Comparison of ENCODE assay signal across 8 cellular contexts in genomic region chr9:136694163-136694864, GRCh38. TPM values are rescaled to one million over a fixed set of nuclear protein-coding genes. Genes with fewer than 3 reads are reported as not detected.
DNase-seq lines count a peak whose midpoint lies in the region; ATAC-seq and TF ChIP-seq lines count a peak whose summit lies in the region.

No MANE protein-coding gene starts in this region.

- peak; percentile 82 for TF ChIP-seq CTCF in left ventricle myocardium inferior (IDR thresholded peaks at IDR 0.05; ENCODE audit: borderline replicate concordance)
- peak; percentile 24 to 89 (median 76) for TF ChIP-seq CTCF in spleen (IDR thresholded peaks at IDR 0.05 in 8 of 11, conservative IDR thresholded peaks at IDR 0.05 in 3 of 11)

- H3K27ac ChIP-seq in left ventricle myocardium inferior (replicated peaks) (no peak overlapping the region), spleen (no peak overlapping the region)

- H3K9me3 ChIP-seq in left ventricle myocardium inferior (replicated peaks) (no peaks in the 10 kb centered on the region), spleen (no peaks in the 10 kb centered on the region)

- H3K27me3 ChIP-seq in left ventricle myocardium inferior (ENCODE audit: low read depth) (no peaks in the 10 kb centered on the region), spleen (replicated peaks in 1 of 7) (peaks cover 0 to 41% (median 8%) of the 10 kb centered on the region in 7 donors)

- WGBS in spleen, 5 donors = 43 to 65% (median 47%) methylated on average over 22 to 32 of the region's 32 CpGs

- H3K4me3 ChIP-seq in left ventricle myocardium inferior = no peak overlapping the region
- H3K4me3 ChIP-seq in spleen = no peak overlapping the region

- no peak for TF ChIP-seq POLR2A in spleen (IDR thresholded peaks at IDR 0.05)

- TF ChIP-seq EP300 in Ishikawa (IDR thresholded peaks at IDR 0.05; ENCODE audit: borderline replicate concordance) = no peak

- ATAC-seq in HG03460 (IDR thresholded peaks at IDR 0.05; ENCODE audit: unreplicated experiment) = no peak

- intact Hi-C loops in left ventricle myocardium inferior (cut with micrococcal nuclease) (no loop called here), spleen (cut with DNase I; ENCODE audit: low total_unique reads) (no loop called here)

- DNase-seq in DMS153 treated with DMSO at 0.1 percent for 48 hours (lab: John Stamatoyannopoulos, UW; ENCODE audit: unreplicated experiment) = peak; percentile 50
- no peak for DNase-seq in DMS153 (lab: John Stamatoyannopoulos, UW)
- peak; percentile 59 to 66 for DNase-seq in activated T-cell treated with anti-CD3 and anti-CD28 coated beads, Interleukin-2, amount 50 U/mL, for 48 hours
- peak; percentile 62 for DNase-seq in left ventricle myocardium inferior
- DNase-seq in spleen = no peak
- DNase-seq in NCI-H2107 treated with DMSO at 0.1 percent for 48 hours (lab: John Stamatoyannopoulos, UW; ENCODE audit: unreplicated experiment) = no peak

- peak; percentile 82 for TF ChIP-seq RAD21 in Ishikawa (IDR thresholded peaks at IDR 0.05; ENCODE audit: low read depth)

- H3K4me1 ChIP-seq in left ventricle myocardium inferior (peaks cover 62% of the 10 kb centered on the region), spleen (peaks cover 0 to 63% (median 32%) of the 10 kb centered on the region in 6 donors)

- H3K36me3 ChIP-seq in left ventricle myocardium inferior (no peaks in the 10 kb centered on the region), spleen (no peaks in the 10 kb centered on the region)

TF ChIP-seq in Ishikawa, 13 proteins besides CTCF, POLR2A, EP300 and RAD21:
- TF ChIP-seq CEBPB (IDR thresholded peaks at IDR 0.05) (no peak), FOXM1 (IDR thresholded peaks at IDR 0.05; ENCODE audit: borderline replicate concordance, low read depth) (no peak), TEAD4 (IDR thresholded peaks at IDR 0.05) (no peak; the same call in 1 of the 2 replicates), EGR1 (IDR thresholded peaks at IDR 0.05) (no peak), ZBTB7A (IDR thresholded peaks at IDR 0.05; ENCODE audit: low read depth) (no peak; the same call in 1 of the 2 replicates), USF1 (IDR thresholded peaks at IDR 0.05) (no peak), YY1 (IDR thresholded peaks at IDR 0.05; ENCODE audit: low read depth) (no peak), TAF1 (IDR thresholded peaks at IDR 0.05; ENCODE audit: low read depth) (no peak), NFIC (IDR thresholded peaks at IDR 0.05) (no peak), TCF12 (IDR thresholded peaks at IDR 0.05; ENCODE audit: low read depth) (no peak), REST (IDR thresholded peaks at IDR 0.05; ENCODE audit: low read depth) (no peak), MAX (IDR thresholded peaks at IDR 0.05) (no peak), CREB1 (IDR thresholded peaks at IDR 0.05; ENCODE audit: low read depth) (no peak)

RNA-seq across cellular contexts. Expression of gene AGPAT2, which starts 7.1 kb away (rescaled TPM):
- total RNA-seq in left ventricle myocardium inferior (48.8 TPM), spleen (10 to 100 TPM; 26.9 to 47.7 (median 40.4) TPM)
- 10 to 100 TPM; 31.9 to 43.8 (median 35.1) TPM for polyA plus RNA-seq in spleen

RNA-seq across cellular contexts. Expression of gene DIPK1B, which starts 18.1 kb away (rescaled TPM):
- total RNA-seq in left ventricle myocardium inferior (21.4 TPM), spleen (10 to 100 TPM in 5 of 7 donors, 1 to 10 TPM in 2; 5.2 to 26.5 (median 13.3) TPM)
- polyA plus RNA-seq in spleen = 10 to 100 TPM in 2 of 3 donors, 1 to 10 TPM in 1; 8.2 to 16.8 (median 11.3) TPM

RNA-seq across cellular contexts. Expression of gene EGFL7, which starts 31.6 kb away (rescaled TPM):
- total RNA-seq in left ventricle myocardium inferior = 81.5 TPM
- 100 to 1,000 TPM; 132 to 246 (median 179) TPM for total RNA-seq in spleen
- polyA plus RNA-seq in spleen = 100 to 1,000 TPM; 169 to 522 (median 409) TPM

RNA-seq across cellular contexts. Expression of gene LCN10, which starts 48.4 kb away (rescaled TPM):
- total RNA-seq in left ventricle myocardium inferior = 9.6 TPM
- total RNA-seq in spleen = 10 to 100 TPM in 5 of 7 donors, 1 to 10 TPM in 2; 7.2 to 18.0 (median 12.8) TPM
- 10 to 100 TPM; 22.6 to 41.3 (median 24.5) TPM for polyA plus RNA-seq in spleen

RNA-seq across cellular contexts. Expression of gene LCN6, which starts 54.0 kb away (rescaled TPM):
- 14.6 TPM for total RNA-seq in left ventricle myocardium inferior
- 1 to 10 TPM; 1.2 to 8.7 (median 3.7) TPM for total RNA-seq in spleen
- polyA plus RNA-seq in spleen = 10 to 100 TPM in 1 of 3 donors, 1 to 10 TPM in 2; 3.7 to 18.9 (median 5.0) TPM

Comparison
In these comparisons a context has a peak if more than half of its experiments do, and no peak if none do; other contexts are left out.
1. DNase-seq: peak in DMS153 treated with DMSO at 0.1 percent for 48 hours (single experiment), activated T-cell treated with anti-CD3 and anti-CD28 coated beads, Interleukin-2, amount 50 U/mL, for 48 hours (2 of 2) and left ventricle myocardium inferior (single experiment); none in DMS153 (single experiment), spleen (single experiment) and NCI-H2107 treated with DMSO at 0.1 percent for 48 hours (single experiment).